10 cellular contexts compared by ENCODE assay signal in genomic region chr22:16601437-16602223, GRCh38. TPM values are rescaled to one million over a fixed set of nuclear protein-coding genes. Genes with fewer than 3 reads are reported as not detected.
DNase-seq lines count a peak whose midpoint lies in the region; ATAC-seq, FAIRE-seq and TF ChIP-seq lines count a peak whose summit lies in the region.
"Had no signal": no experiment of that assay in that cellular context is flagged by ENCODE, and none has a peak within 500 bp of the region (broad histone marks: within the 10 kb centered on the region; RNA-seq: fewer than 3 reads in every experiment).

No MANE protein-coding gene starts in this region.

- TF ChIP-seq RAD21 in HepG2 (CRISPR knock-in tag; IDR thresholded peaks at IDR 0.05) = no peak

- no peaks in the 10 kb centered on the region for H4K20me1 ChIP-seq in HepG2 (ENCODE audit: insufficient read depth, low read length)

- in situ Hi-C loops in HepG2 (cut with HindIII; ENCODE audit: extremely low pct_ligation_motif_present, low pct_unique_long_range_greater_than_20kb) = no loop called here

- H3K9ac ChIP-seq in HepG2 (ENCODE audit: insufficient read depth, low read depth, low read length) = no peak overlapping the region

- intact Hi-C loops in right lobe of liver (cut with DNase I) (no loop called here), HepG2 (cut with micrococcal nuclease; ENCODE audit: unreplicated experiment) (no loop called here), aorta (cut with DNase I) (no loop called here)

- no peak for TF ChIP-seq EP300 in HepG2 (IDR thresholded peaks at IDR 0.05; ENCODE audit: low read depth in 2 of 2, low read length in 2 of 2)
- TF ChIP-seq EP300 in HepG2 (CRISPR knock-in tag; IDR thresholded peaks at IDR 0.05; ENCODE audit: borderline replicate concordance) = no peak

- TF ChIP-seq POLR2A in right lobe of liver (IDR thresholded peaks at IDR 0.05) = no peak
- no peak for TF ChIP-seq POLR2A in HepG2 (IDR thresholded peaks at IDR 0.05; ENCODE audit: insufficient read depth in 1 of 2, low read depth in 2 of 2, low read length in 2 of 2)

- H3K27me3 ChIP-seq in right lobe of liver = no peaks in the 10 kb centered on the region
- H3K27me3 ChIP-seq in HepG2 (ENCODE audit: control insufficient read depth in 1 of 2, insufficient read depth in 2 of 2, low read length in 2 of 2) = no peaks in the 10 kb centered on the region
- H3K27me3 ChIP-seq in mononuclear cell (ENCODE audit: insufficient read depth, low read length) = peaks cover 44% of the 10 kb centered on the region
- H3K27me3 ChIP-seq in aorta (ENCODE audit: control insufficient read depth in 1 of 2, insufficient read depth in 2 of 2, low read length in 1 of 2) = peaks cover 0 to 3% of the 10 kb centered on the region in 2 donors

- H3K4me1 ChIP-seq in right lobe of liver (no peaks in the 10 kb centered on the region), HepG2 (ENCODE audit: insufficient read depth, low read length) (no peaks in the 10 kb centered on the region), mononuclear cell (ENCODE audit: insufficient read depth, low read length) (peaks cover 10% of the 10 kb centered on the region), aorta (ENCODE audit: control insufficient read depth in 1 of 2, insufficient read depth in 2 of 2, low read length in 2 of 2) (no peaks in the 10 kb centered on the region)

- POLR2A ChIA-PET in HepG2 (lab: Yijun Ruan, JAX) = no interaction called here

- no peak overlapping the region for H3K4me2 ChIP-seq in HepG2 (ENCODE audit: low read depth, low read length)

- H2AFZ ChIP-seq in HepG2 (ENCODE audit: low read length) = no peak overlapping the region

- peak in 3 of 4 donors; percentile 42 to 54 (median 43) for ATAC-seq in right lobe of liver
- no peak for ATAC-seq in HepG2
- peak; percentile 27 for ATAC-seq in aorta (ENCODE audit: low FRiP score)

- H3K36me3 ChIP-seq in right lobe of liver = no peaks in the 10 kb centered on the region
- H3K36me3 ChIP-seq in HepG2 (replicated peaks in 1 of 2; ENCODE audit: control insufficient read depth in 1 of 2, insufficient read depth in 2 of 2, low read length in 2 of 2) = no peaks in the 10 kb centered on the region
- no peaks in the 10 kb centered on the region for H3K36me3 ChIP-seq in aorta (ENCODE audit: control insufficient read depth in 1 of 2, insufficient read depth in 2 of 2, low read length in 1 of 2)

- H3K9me3 ChIP-seq in right lobe of liver (no peaks in the 10 kb centered on the region), HepG2 (ENCODE audit: low read length) (no peaks in the 10 kb centered on the region), mononuclear cell (ENCODE audit: low read depth, low read length) (no peaks in the 10 kb centered on the region), aorta (ENCODE audit: control insufficient read depth, low read length) (peaks cover 2% of the 10 kb centered on the region)

- no peak for DNase-seq in right lobe of liver
- no peak for DNase-seq in HepG2 (ENCODE audit: low spot score)
- no peak for DNase-seq in choroid plexus epithelial cell (ENCODE audit: low read depth)
- peak in 1 of 2 donors; percentile 76 for DNase-seq in aorta
- DNase-seq in COR-L47 (lab: John Stamatoyannopoulos, UW) = no peak
- no peak for DNase-seq in AG08395 (ENCODE audit: low spot score)
- DNase-seq in SIG-M5 (lab: John Stamatoyannopoulos, UW) = no peak
- DNase-seq: NCI-H2171 treated with DMSO at 0.1 percent for 48 hours had no signal

- CTCF ChIA-PET in HepG2 (lab: Yijun Ruan, JAX; ENCODE audit: low intra/inter-chr PET ratio, low total read pairs) = no interaction called here

- no peak for TF ChIP-seq CTCF in right lobe of liver (IDR thresholded peaks at IDR 0.05)
- no peak for TF ChIP-seq CTCF in HepG2 (CRISPR knock-in tag; IDR thresholded peaks at IDR 0.05)
- no peak for TF ChIP-seq CTCF in choroid plexus epithelial cell (conservative IDR thresholded peaks at IDR 0.05; ENCODE audit: low read depth, low read length)

- H3K27ac ChIP-seq in right lobe of liver (no peak overlapping the region), HepG2 (ENCODE audit: extremely low read length, insufficient read depth, low read length) (no peak overlapping the region), aorta (ENCODE audit: low read depth in 1 of 2, low read length in 2 of 2) (peak overlapping the region; percentile 67 to 71)

- no peaks in the 10 kb centered on the region for H3K79me2 ChIP-seq in HepG2 (ENCODE audit: insufficient read depth, low read length)

- no peak for FAIRE-seq in HepG2 (lab: Jason Lieb, UNC)

- 0% methylated on average over 1 of the region's 100 CpGs for WGBS in right lobe of liver (ENCODE audit: insufficient coverage, low coverage, low lambda C conversion rate, missing lambda C conversion rate)
- 85% methylated on average over 78 of the region's 100 CpGs for WGBS in HepG2 (ENCODE audit: low lambda C conversion rate)
- 0 to 2% methylated on average over 52 to 100 of the region's 100 CpGs for WGBS in aorta, 2 donors

- no peak overlapping the region for H3K4me3 ChIP-seq in right lobe of liver
- no peak overlapping the region for H3K4me3 ChIP-seq in HepG2 (replicated peaks in 1 of 3; ENCODE audit: insufficient read depth in 1 of 3, low read depth in 2 of 3, low read length in 3 of 3)
- H3K4me3 ChIP-seq in choroid plexus epithelial cell (ENCODE audit: low read depth, low read length) = peak overlapping the region; percentile 20
- H3K4me3 ChIP-seq in mononuclear cell (ENCODE audit: low read length) = peak overlapping the region; percentile 40
- H3K4me3 ChIP-seq in aorta (ENCODE audit: low read length in 2 of 2) = peak overlapping the region; percentile 43 to 80

- BruUV-seq in HepG2 (replicated peaks; lab: Mats Ljungman, UMichigan) = no TSS peak

TF ChIP-seq in HepG2, 621 proteins besides CTCF, POLR2A, EP300 and RAD21 (continues in another document):
- TF ChIP-seq PRDM10 (CRISPR knock-in tag; IDR thresholded peaks at IDR 0.05; ENCODE audit: low read depth) = no peak
- no peak for TF ChIP-seq ZSCAN25 (CRISPR knock-in tag; IDR thresholded peaks at IDR 0.05)
- no peak for TF ChIP-seq ZBTB38 (CRISPR knock-in tag; IDR thresholded peaks at IDR 0.05)
- TF ChIP-seq ZBTB42 (CRISPR knock-in tag; IDR thresholded peaks at IDR 0.05) = no peak
- no peak for TF ChIP-seq RNF2 (conservative IDR thresholded peaks at IDR 0.05; ENCODE audit: low read depth)
- no peak for TF ChIP-seq ZNF792 (CRISPR knock-in tag; IDR thresholded peaks at IDR 0.05)

RNA-seq across cellular contexts. Expression of gene CCT8L2, which starts 9.0 kb away (rescaled TPM):
- total RNA-seq in right lobe of liver = not detected
- total RNA-seq in HepG2 (2016; rRNA removed; fragmentation: Illumina TruSeq; extraction: Trizol) = not detected in 2 replicates
- not detected in 2 replicates for total RNA-seq in HepG2 (2016; cell fraction: cytosol; rRNA removed; fragmentation: Illumina TruSeq; extraction: Trizol; ENCODE audit: low read depth)
- total RNA-seq in HepG2 (2016; cell fraction: insoluble cytoplasmic fraction; rRNA removed; fragmentation: Illumina TruSeq; extraction: Trizol) = not detected in 2 replicates
- total RNA-seq in HepG2 (2016; cell fraction: membrane; rRNA removed; fragmentation: Illumina TruSeq; extraction: Trizol) = not detected in 2 replicates
- total RNA-seq in HepG2 (2016; cell fraction: nucleus; rRNA removed; fragmentation: Illumina TruSeq; extraction: Trizol) = not detected in 2 replicates
- not detected in 2 replicates for polyA plus RNA-seq in HepG2 (2011; rRNA removed)
- not detected in 2 replicates for polyA plus RNA-seq in HepG2 (2011; cell fraction: cytosol; rRNA removed)
- polyA plus RNA-seq in HepG2 (2011; cell fraction: nucleus; rRNA removed) = not detected in 2 replicates
- not detected in 2 replicates for polyA plus RNA-seq in HepG2 (2012)
- not detected in 2 replicates for polyA plus RNA-seq in HepG2 (2016; cell fraction: cytosol; fragmentation: Illumina TruSeq; extraction: Trizol; ENCODE audit: low read depth)
- polyA plus RNA-seq in HepG2 (2016; cell fraction: insoluble cytoplasmic fraction; fragmentation: Illumina TruSeq; extraction: Trizol; ENCODE audit: low read depth) = not detected in 2 replicates
- not detected in 2 replicates for polyA plus RNA-seq in HepG2 (2016; cell fraction: membrane; fragmentation: Illumina TruSeq; extraction: Trizol; ENCODE audit: low read depth)
- polyA plus RNA-seq in HepG2 (2016; cell fraction: nucleus; fragmentation: Illumina TruSeq; extraction: Trizol; ENCODE audit: insufficient read depth, low read depth) = not detected in 2 replicates
- polyA minus RNA-seq in HepG2 (2011; rRNA and poly(A)+ RNA removed; ENCODE audit: low replicate concordance) = not detected in 2 replicates
- not detected in 2 replicates for polyA minus RNA-seq in HepG2 (2011; cell fraction: cytosol; rRNA and poly(A)+ RNA removed)
- polyA minus RNA-seq in HepG2 (2011; cell fraction: nucleus; rRNA and poly(A)+ RNA removed) = not detected in 2 replicates
- total RNA-seq in mononuclear cell = not detected
- total RNA-seq in aorta = not detected
- not detected for polyA plus RNA-seq in aorta
- total RNA-seq: neural crest cell had no signal

Comparison
In these comparisons a context has a peak if more than half of its experiments do, and no peak if none do; other contexts are left out.
1. H3K27ac ChIP-seq: peak in aorta (2 of 2); none in right lobe of liver (0 of 3) and HepG2 (single experiment).
2. H3K4me3 ChIP-seq: peak in choroid plexus epithelial cell (single experiment), mononuclear cell (single experiment) and aorta (2 of 2); none in right lobe of liver (0 of 3) and HepG2 (0 of 3).